8 cellular contexts compared by ENCODE assay signal in genomic region chr12:54173066-54173726, GRCh38. TPM values are rescaled to one million over a fixed set of nuclear protein-coding genes. Genes with fewer than 3 reads are reported as not detected.
A peak's percentile ranks its signal among the peaks of the same experiment; 100 is the strongest.
DNase-seq lines count a peak whose midpoint lies in the region; ATAC-seq and TF ChIP-seq lines count a peak whose summit lies in the region.

No MANE protein-coding gene starts in this region.

- H3K4me1 ChIP-seq in neuronal stem cell (ENCODE audit: control insufficient read depth in 2 of 2, insufficient read depth in 1 of 2, low read depth in 1 of 2, low read length in 2 of 2), result peaks cover 3 to 5% of the 10 kb centered on the region in 2 donors

- H3K4me3 ChIP-seq in fibroblast of villous mesenchyme (ENCODE audit: low read depth, low read length) (peak overlapping the region; percentile 41), neuronal stem cell (ENCODE audit: low read length in 2 of 2) (peak overlapping the region; percentile 45 to 72)

- peak overlapping the region; percentile 12 for H2BK15ac ChIP-seq in neuronal stem cell (ENCODE audit: low read length)

- TF ChIP-seq CTCF in fibroblast of villous mesenchyme (IDR thresholded peaks at IDR 0.05; ENCODE audit: insufficient read depth, low read depth, low read length), result no peak

- H4K91ac ChIP-seq in neuronal stem cell (ENCODE audit: low read depth, low read length, poor library complexity), result no peak overlapping the region

- H3K36me3 ChIP-seq in neuronal stem cell (replicated peaks in 1 of 2; ENCODE audit: control insufficient read depth in 2 of 2, insufficient read depth in 2 of 2, low read length in 2 of 2), result no peaks in the 10 kb centered on the region

- no peak overlapping the region for H2BK5ac ChIP-seq in neuronal stem cell (ENCODE audit: low read length)

- peak overlapping the region; percentile 93 for H2AFZ ChIP-seq in neuronal stem cell (ENCODE audit: low read length)

- no peak overlapping the region for H3K4ac ChIP-seq in neuronal stem cell (ENCODE audit: low read length)

- no peak overlapping the region for H3K14ac ChIP-seq in neuronal stem cell (ENCODE audit: low read length)

- H2BK120ac ChIP-seq in neuronal stem cell (ENCODE audit: low read depth, low read length), result no peak overlapping the region

- H3K23ac ChIP-seq in neuronal stem cell (ENCODE audit: low read depth, low read length, poor library complexity), result peak overlapping the region; percentile 87

- H3K18ac ChIP-seq in neuronal stem cell (ENCODE audit: low read length), result peak overlapping the region; percentile 84

- ATAC-seq in GM21576 (IDR thresholded peaks at IDR 0.05; ENCODE audit: unreplicated experiment) (no peak), HG03442 (IDR thresholded peaks at IDR 0.05; ENCODE audit: unreplicated experiment) (no peak)

- H3K27ac ChIP-seq in neuronal stem cell (replicated peaks; ENCODE audit: low read length), result no peak overlapping the region

- no peak overlapping the region for H4K8ac ChIP-seq in neuronal stem cell (ENCODE audit: low read depth, low read length)

- H3K79me1 ChIP-seq in neuronal stem cell (ENCODE audit: low read depth, low read length), result no peaks in the 10 kb centered on the region

- no peaks in the 10 kb centered on the region for H3K9me3 ChIP-seq in neuronal stem cell (replicated peaks in 1 of 2; ENCODE audit: control insufficient read depth in 2 of 2, insufficient read depth in 1 of 2, low read depth in 1 of 2, low read length in 2 of 2)

- H3K27me3 ChIP-seq in neuronal stem cell (ENCODE audit: control insufficient read depth in 3 of 3, insufficient read depth in 3 of 3, low read depth in 1 of 3, low read length in 3 of 3), result peaks cover 13 to 70% (median 48%) of the 10 kb centered on the region in 3 experiments

- H2BK12ac ChIP-seq in neuronal stem cell (ENCODE audit: low read length), result no peak overlapping the region

- H3K4me2 ChIP-seq in neuronal stem cell (ENCODE audit: insufficient read depth, low read length, poor library complexity, severe bottlenecking), result peak overlapping the region; percentile 70

- peak; percentile 52 for DNase-seq in EL
- peak; percentile 58 for DNase-seq in NCI-H146 treated with DMSO at 0.1 percent for 48 hours (lab: John Stamatoyannopoulos, UW; ENCODE audit: unreplicated experiment)
- DNase-seq in activated CD8-positive, alpha-beta memory T cell treated with anti-CD3 and anti-CD28 coated beads for 48 hours (ENCODE audit: low read depth in 2 of 3, low spot score in 2 of 3), result peak in 2 of 3 experiments; percentile 4 to 10
- DNase-seq in fibroblast of villous mesenchyme (ENCODE audit: low read depth), result peak; percentile 29
- DNase-seq in neuronal stem cell (ENCODE audit: low spot score), result no peak
- no peak for DNase-seq in HCEC 1CT

- peak overlapping the region; percentile 43 for H2AK5ac ChIP-seq in neuronal stem cell (ENCODE audit: low read depth, low read length)

- peak overlapping the region; percentile 57 for H3K9ac ChIP-seq in neuronal stem cell (ENCODE audit: low read depth, low read length, poor library complexity)

- no CpG with 5 or more reads among the region's 60 CpGs for WGBS in neuronal stem cell (ENCODE audit: extremely low coverage in 2 of 2, insufficient read length in 2 of 2, insufficient replicate concordance in 1 of 2), 2 donors

RNA-seq across cellular contexts. Expression of gene SMUG1, which starts 15.6 kb away (rescaled TPM):
- 25.4 and 29.4 TPM in 2 replicates for total RNA-seq in fibroblast of villous mesenchyme
- 18.0 TPM for polyA plus RNA-seq in neuronal stem cell (2013, experiment 1 of 2)
- 16.7 TPM for polyA plus RNA-seq in neuronal stem cell (2013, experiment 2 of 2)

Comparison
In these comparisons a context has a peak if more than half of its experiments do, and no peak if none do; other contexts are left out.
1. DNase-seq: peak in EL (single experiment), NCI-H146 treated with DMSO at 0.1 percent for 48 hours (single experiment), activated CD8-positive, alpha-beta memory T cell treated with anti-CD3 and anti-CD28 coated beads for 48 hours (2 of 3) and fibroblast of villous mesenchyme (single experiment); none in neuronal stem cell (single experiment) and HCEC 1CT (single experiment).